ENCODE assay signal across 17 cellular contexts in genomic region chrX:19659929-19660328, GRCh38.
DNase-seq lines count a peak whose midpoint lies in the region; ATAC-seq and TF ChIP-seq lines count a peak whose summit lies in the region.
"Had no signal": no experiment of that assay in that cellular context is flagged by ENCODE, and none has a peak within 500 bp of the region (broad histone marks: within the 10 kb centered on the region; RNA-seq: fewer than 3 reads in every experiment).

No MANE protein-coding gene starts in this region.

- H3K79me2 ChIP-seq in OCI-LY7 (ENCODE audit: insufficient read depth, low read depth, low read length), result no peaks in the 10 kb centered on the region

- H3K9me3 ChIP-seq in OCI-LY7 (ENCODE audit: low read length), result no peaks in the 10 kb centered on the region
- H3K9me3 ChIP-seq: BLaER1, pancreas, SJCRH30 had no signal

- H3K4me3 ChIP-seq in OCI-LY7 (ENCODE audit: low read depth, low read length, poor library complexity, severe bottlenecking) (no peak overlapping the region), dorsolateral prefrontal cortex (peak overlapping the region in 2 of 59 donors; percentile 17 to 21)
- H3K4me3 ChIP-seq: BLaER1, pancreas, SJCRH30, skin epidermis had no signal

- peaks cover 0 to 40% (median 5%) of the 10 kb centered on the region in 45 donors for H3K27me3 ChIP-seq in dorsolateral prefrontal cortex
- H3K27me3 ChIP-seq: BLaER1, pancreas, SJCRH30 had no signal

- H3K27me3 Mint-ChIP-seq in stimulated activated naive CD8-positive, alpha-beta T cell treated with anti-CD3 and anti-CD28 coated beads, Interleukin-15, amount 100 ng/mL, for 72 hours, result no peaks in the 10 kb centered on the region
- H3K27me3 Mint-ChIP-seq: activated CD4-positive, alpha-beta memory T cell treated with anti-CD3 and anti-CD28 coated beads for 36 hours; stimulated activated memory B cell treated with anti-CD40 and anti-IgM and Interleukin-4, amounts not matched to agents 10 μg/mL and 1 μg/mL and 100 μg/mL, for 72 hours had no signal

- no peaks in the 10 kb centered on the region; the same call in 1 of the 2 replicates for H3K36me3 ChIP-seq in OCI-LY7 (ENCODE audit: insufficient read depth, low read length)
- H3K36me3 ChIP-seq: BLaER1, pancreas, SJCRH30 had no signal

- ATAC-seq in stimulated activated naive CD8-positive, alpha-beta T cell treated with anti-CD3 and anti-CD28 coated beads, Interleukin-15, amount 100 ng/mL, for 72 hours, result peak; percentile 70
- no peak for ATAC-seq in stimulated activated naive CD8-positive, alpha-beta T cell treated with anti-CD3 and anti-CD28 coated beads, Interleukin-15, Interleukin-2, amounts not matched to agents 100 U/mL and 50 U/mL, for 24 hours
- ATAC-seq: pancreas; stimulated activated memory B cell treated with anti-CD40 and anti-IgM and Interleukin-4, amounts not matched to agents 10 μg/mL and 1 μg/mL and 100 μg/mL, for 72 hours had no signal

- H3K9me2 ChIP-seq in OCI-LY7 (ENCODE audit: insufficient read depth, low read length), result no peaks in the 10 kb centered on the region

- H3K9me3 Mint-ChIP-seq in stimulated activated naive CD8-positive, alpha-beta T cell treated with anti-CD3 and anti-CD28 coated beads, Interleukin-15, amount 100 ng/mL, for 72 hours, result no peaks in the 10 kb centered on the region
- H3K9me3 Mint-ChIP-seq: activated CD4-positive, alpha-beta memory T cell treated with anti-CD3 and anti-CD28 coated beads for 36 hours; stimulated activated memory B cell treated with anti-CD40 and anti-IgM and Interleukin-4, amounts not matched to agents 10 μg/mL and 1 μg/mL and 100 μg/mL, for 72 hours had no signal

- H3K4me1 ChIP-seq in OCI-LY7 (ENCODE audit: insufficient read depth, low read length, poor library complexity, severe bottlenecking), result no peaks in the 10 kb centered on the region
- H3K4me1 ChIP-seq: BLaER1, pancreas, SJCRH30 had no signal

- H3K27ac ChIP-seq in OCI-LY7 (ENCODE audit: low read depth, low read length, poor library complexity, severe bottlenecking) (no peak overlapping the region), dorsolateral prefrontal cortex (peak overlapping the region in 46 of 59 donors; percentile 12 to 89 (median 71))
- H3K27ac ChIP-seq: BLaER1, pancreas, SJCRH30, skin epidermis had no signal

- CTCF ChIA-PET in OCI-LY7 (lab: Charles Lee; ENCODE audit: unreplicated experiment), result no interaction called here

- DNase-seq in stimulated activated naive CD8-positive, alpha-beta T cell treated with anti-CD3 and anti-CD28 coated beads, Interleukin-15, amount 100 ng/mL, for 72 hours, result no peak
- DNase-seq in stimulated activated naive CD8-positive, alpha-beta T cell treated with anti-CD3 and anti-CD28 coated beads, Interleukin-15, Interleukin-2, amounts not matched to agents 100 U/mL and 50 U/mL, for 24 hours, result no peak
- peak; percentile 3 for DNase-seq in OCI-LY7 (ENCODE audit: low spot score)
- DNase-seq in dorsolateral prefrontal cortex, result no peak
- no peak for DNase-seq in iPS-NIHi11 (ENCODE audit: low spot score)
- no peak for DNase-seq in ACHN
- DNase-seq in posterior vena cava (ENCODE audit: low spot score), result no peak
- no peak for DNase-seq in NCI-H1436 treated with DMSO at 0.1 percent for 48 hours (lab: John Stamatoyannopoulos, UW)
- DNase-seq: activated CD4-positive, alpha-beta memory T cell treated with anti-CD3 and anti-CD28 coated beads for 36 hours; dermis blood vessel endothelial cell; DND-41; NCI-H2029 treated with DMSO at 0.1 percent for 48 hours; pancreas had no signal

- BruUV-seq in OCI-LY7 (replicated peaks; lab: Mats Ljungman, UMichigan), result no TSS peak

- no peak overlapping the region for H3K4me2 ChIP-seq in OCI-LY7 (ENCODE audit: low read length)
- H3K4me2 ChIP-seq: BLaER1 had no signal

- no peaks in the 10 kb centered on the region for H4K20me1 ChIP-seq in OCI-LY7 (ENCODE audit: insufficient read depth, low read length)
- H4K20me1 ChIP-seq: BLaER1 had no signal

- no peak overlapping the region for H2AFZ ChIP-seq in OCI-LY7 (ENCODE audit: low read length)

- peaks cover 33% of the 10 kb centered on the region for H3K4me1 Mint-ChIP-seq in stimulated activated naive CD8-positive, alpha-beta T cell treated with anti-CD3 and anti-CD28 coated beads, Interleukin-15, amount 100 ng/mL, for 72 hours

- no peak overlapping the region for H3K4me3 Mint-ChIP-seq in stimulated activated naive CD8-positive, alpha-beta T cell treated with anti-CD3 and anti-CD28 coated beads, Interleukin-15, amount 100 ng/mL, for 72 hours
- H3K4me3 Mint-ChIP-seq: activated CD4-positive, alpha-beta memory T cell treated with anti-CD3 and anti-CD28 coated beads for 36 hours; stimulated activated memory B cell treated with anti-CD40 and anti-IgM and Interleukin-4, amounts not matched to agents 10 μg/mL and 1 μg/mL and 100 μg/mL, for 72 hours had no signal

- peak overlapping the region in 1 of 2 donors; percentile 87 for H3K27ac Mint-ChIP-seq in stimulated activated naive CD8-positive, alpha-beta T cell treated with anti-CD3 and anti-CD28 coated beads, Interleukin-15, amount 100 ng/mL, for 72 hours
- H3K27ac Mint-ChIP-seq: activated CD4-positive, alpha-beta memory T cell treated with anti-CD3 and anti-CD28 coated beads for 36 hours; stimulated activated memory B cell treated with anti-CD40 and anti-IgM and Interleukin-4, amounts not matched to agents 10 μg/mL and 1 μg/mL and 100 μg/mL, for 72 hours had no signal

- POLR2A ChIA-PET in OCI-LY7 (lab: Charles Lee), result interaction anchor here (0.7 to 1.1 kb wide), 3 partner anchors 9 to 86 kb away, joined by 3 read pairs; no protein-coding TSS in a partner anchor

- TF ChIP-seq CTCF in OCI-LY7 (conservative IDR thresholded peaks at IDR 0.05; ENCODE audit: low read length) (0 out of 2 replicates have a peak, but pooled peaks have one; percentile 30), dorsolateral prefrontal cortex (IDR thresholded peaks at IDR 0.05 in 54 of 56, conservative IDR thresholded peaks at IDR 0.05 in 2 of 56; ENCODE audit: low read depth in 1 of 56, partially characterized antibody in 56 of 56) (peak in 19 of 56 donors; percentile 8 to 45 (median 22))

- intact Hi-C loops in OCI-LY7 (cut with micrococcal nuclease; ENCODE audit: unreplicated experiment), result no loop called here
- intact Hi-C loops in dorsolateral prefrontal cortex (cut with DNase I), result loop anchor here in 1 of 2 donors (10.0 kb wide), 1 partner anchor 65 kb away; no protein-coding TSS in a partner anchor
- intact Hi-C loops in posterior vena cava (cut with DNase I), result no loop called here

- in situ Hi-C loops in ACHN (cut with HindIII; ENCODE audit: low pct_ligation_motif_present, low pct_unique_long_range_greater_than_20kb, low sequenced_read_pairs), result no loop called here
